Comparison of ENCODE assay signal across 8 cellular contexts in the genomic region with DNA sequence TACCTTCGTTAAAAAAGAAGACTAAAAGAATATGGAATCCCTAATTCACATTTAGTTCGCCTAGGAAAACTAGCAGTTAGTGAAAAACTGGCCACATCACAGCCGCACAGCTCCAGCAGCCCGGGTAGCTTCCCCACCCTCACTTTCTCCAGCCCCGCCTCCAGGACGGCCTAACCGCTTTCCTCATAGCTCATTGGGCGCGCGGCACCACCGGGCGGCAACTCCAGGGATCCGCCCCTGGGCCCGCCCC. TPM values are rescaled to one million over a fixed set of nuclear protein-coding genes. Genes with fewer than 3 reads are reported as not detected.
DNase-seq lines count a peak whose midpoint lies in the region; ATAC-seq and TF ChIP-seq lines count a peak whose summit lies in the region.

No MANE protein-coding gene starts in this region.

- WGBS in psoas muscle, 3 donors: 0 to 1% (median 1%) methylated on average over 14 of the region's 14 CpGs

- no peaks in the 10 kb centered on the region for H3K27me3 ChIP-seq in psoas muscle (ENCODE audit: insufficient read depth in 3 of 3, low read length in 2 of 3)

- DNase-seq in NCI-H82 treated with DMSO at 0.1 percent for 48 hours (lab: John Stamatoyannopoulos, UW; ENCODE audit: unreplicated experiment): peak; percentile 87
- DNase-seq in NCI-H82 (lab: John Stamatoyannopoulos, UW): no peak
- DNase-seq in NK-92 treated with Interleukin-12 subunit alpha and Interleukin-12 subunit beta, amount 100 ng/mL, for 24 hours (lab: John Stamatoyannopoulos, UW): peak; percentile 97
- DNase-seq in activated naive CD4-positive, alpha-beta T cell treated with anti-CD3 and anti-CD28 coated beads, Interleukin-2, amount 50 U/mL, for 16 hours: peak; percentile 99
- peak; percentile 99 for DNase-seq in Right ventricle myocardium superior
- no peak for DNase-seq in psoas muscle
- DNase-seq in NCI-H146 (lab: John Stamatoyannopoulos, UW): no peak

- H3K4me1 ChIP-seq in psoas muscle: peaks cover 5% of the 10 kb centered on the region

- peaks cover 5% of the 10 kb centered on the region for H3K9me3 ChIP-seq in psoas muscle

- H3K27ac ChIP-seq in psoas muscle: peak overlapping the region; percentile 99

- peak overlapping the region; percentile 99 for H3K4me3 ChIP-seq in psoas muscle

- ATAC-seq in HG02610 (IDR thresholded peaks at IDR 0.05; ENCODE audit: unreplicated experiment) (peak; percentile 98), Right ventricle myocardium superior (ENCODE audit: poor library complexity) (peak; percentile 99), psoas muscle (peak; percentile 98 to 99 (median 99))

- intact Hi-C loops in Right ventricle myocardium superior (cut with DNase I) (loop anchor here (2.0 kb wide), 1 partner anchor 36 kb away; a partner anchor contains a TSS), psoas muscle (cut with DNase I) (loop anchor here (2.0 to 5.0 kb wide), 2 partner anchors 36 to 38 kb away; a partner anchor contains a TSS)

- no peak for TF ChIP-seq CTCF in psoas muscle (IDR thresholded peaks at IDR 0.05)

- no peaks in the 10 kb centered on the region for H3K36me3 ChIP-seq in psoas muscle (ENCODE audit: insufficient read depth in 1 of 2, low read depth in 1 of 2)

RNA-seq across cellular contexts. Expression of a gene that starts 0.2 kb away (rescaled TPM):
- 16.5 TPM for total RNA-seq in Right ventricle myocardium superior
- total RNA-seq in psoas muscle: 10 to 100 TPM; 16.1 to 21.3 (median 19.9) TPM
- polyA plus RNA-seq in psoas muscle: 1 to 10 TPM; 2.1 to 3.9 (median 2.7) TPM

RNA-seq across cellular contexts. Expression of a gene that starts 35.8 kb away (rescaled TPM):
- total RNA-seq in Right ventricle myocardium superior (5.0 TPM), psoas muscle (10 to 100 TPM in 1 of 4 donors, 1 to 10 TPM in 3; 5.4 to 12.4 (median 6.2) TPM)
- 1 to 10 TPM; 3.8 to 9.3 (median 4.2) TPM for polyA plus RNA-seq in psoas muscle

Comparison
In these comparisons a context has a peak if more than half of its experiments do, and no peak if none do; other contexts are left out.
1. DNase-seq: peak in NCI-H82 treated with DMSO at 0.1 percent for 48 hours (single experiment), NK-92 treated with Interleukin-12 subunit alpha and Interleukin-12 subunit beta, amount 100 ng/mL, for 24 hours (single experiment), activated naive CD4-positive, alpha-beta T cell treated with anti-CD3 and anti-CD28 coated beads, Interleukin-2, amount 50 U/mL, for 16 hours (single experiment) and Right ventricle myocardium superior (single experiment); none in NCI-H82 (single experiment), psoas muscle (0 of 2) and NCI-H146 (single experiment).
2. Peak in every context shown above with its lines, with median percentiles within 50 percentile points of each other: ATAC-seq.